2 cellular contexts compared by ENCODE assay signal in genomic region chr20:63934271-63935068, GRCh38.
TF ChIP-seq lines count a peak whose summit lies in the region.

No MANE protein-coding gene starts in this region.

TF ChIP-seq in HEK293T, 16 proteins besides CTCF, POLR2A, EP300 and RAD21:
- no peak for TF ChIP-seq HDGF (IDR thresholded peaks at IDR 0.05; ENCODE audit: borderline replicate concordance)
- TF ChIP-seq LEF1 (IDR thresholded peaks at IDR 0.05; ENCODE audit: borderline replicate concordance): no peak
- no peak for TF ChIP-seq ZNF384 (IDR thresholded peaks at IDR 0.05)
- no peak for TF ChIP-seq FOXM1 (IDR thresholded peaks at IDR 0.05; ENCODE audit: borderline replicate concordance)
- TF ChIP-seq TARDBP (IDR thresholded peaks at IDR 0.05): no peak
- no peak for TF ChIP-seq SP1 (IDR thresholded peaks at IDR 0.05)
- TF ChIP-seq NFRKB (IDR thresholded peaks at IDR 0.05): no peak

TF ChIP-seq in HepG2, 621 proteins besides CTCF, POLR2A, EP300 and RAD21 (continues in another document):
- no peak for TF ChIP-seq DR1 (CRISPR knock-in tag; IDR thresholded peaks at IDR 0.05)
- no peak for TF ChIP-seq ZNF253 (CRISPR knock-in tag; IDR thresholded peaks at IDR 0.05; ENCODE audit: borderline replicate concordance)
- no peak for TF ChIP-seq ZFP36L2 (CRISPR knock-in tag; IDR thresholded peaks at IDR 0.05)
- TF ChIP-seq ZFP62 (CRISPR knock-in tag; IDR thresholded peaks at IDR 0.05): no peak
- no peak for TF ChIP-seq YEATS4 (CRISPR knock-in tag; IDR thresholded peaks at IDR 0.05; ENCODE audit: borderline replicate concordance)
- no peak for TF ChIP-seq BRD4 (CRISPR knock-in tag; IDR thresholded peaks at IDR 0.05)
- TF ChIP-seq NCOA1 (CRISPR knock-in tag; IDR thresholded peaks at IDR 0.05): no peak
- no peak for TF ChIP-seq ATF7-NPFF (CRISPR knock-in tag; IDR thresholded peaks at IDR 0.05; ENCODE audit: low read depth)
- TF ChIP-seq SNAPC2 (CRISPR knock-in tag; IDR thresholded peaks at IDR 0.05): no peak
- TF ChIP-seq CENPBD1 (CRISPR knock-in tag; IDR thresholded peaks at IDR 0.05; ENCODE audit: borderline replicate concordance, low read depth): no peak
- TF ChIP-seq SRSF1 (optimal IDR thresholded peaks at IDR 0.05; ENCODE audit: low read depth, low read length): peak; percentile 68
- no peak for TF ChIP-seq KAT8 (CRISPR knock-in tag; IDR thresholded peaks at IDR 0.05)
- TF ChIP-seq ZMYM2 (CRISPR knock-in tag; IDR thresholded peaks at IDR 0.05): no peak
- TF ChIP-seq HNRNPLL (IDR thresholded peaks at IDR 0.05; ENCODE audit: low read depth, low read length, poor library complexity, severe bottlenecking): peak; percentile 30
- TF ChIP-seq PAXIP1 (CRISPR knock-in tag; conservative IDR thresholded peaks at IDR 0.05): no peak
- TF ChIP-seq STAG1 (CRISPR knock-in tag; IDR thresholded peaks at IDR 0.05): no peak; the same call in 1 of the 2 replicates
- TF ChIP-seq ZBTB38 (CRISPR knock-in tag; IDR thresholded peaks at IDR 0.05): peak; percentile 13; the same call in 1 of the 2 replicates
- no peak for TF ChIP-seq SOX5 (CRISPR knock-in tag; IDR thresholded peaks at IDR 0.05; ENCODE audit: borderline replicate concordance)
- TF ChIP-seq ZNF687 (CRISPR knock-in tag; IDR thresholded peaks at IDR 0.05): 0 out of 2 replicates have a peak, but pooled peaks have one; percentile 18
- no peak for TF ChIP-seq TIGD3 (CRISPR knock-in tag; IDR thresholded peaks at IDR 0.05; ENCODE audit: borderline replicate concordance)
- TF ChIP-seq ZNF121 (CRISPR knock-in tag; IDR thresholded peaks at IDR 0.05): peak; percentile 39; the same call in 1 of the 2 replicates
- TF ChIP-seq ZNF17 (CRISPR knock-in tag; IDR thresholded peaks at IDR 0.05): no peak
- 0 out of 2 replicates have a peak, but pooled peaks have one; percentile 35 for TF ChIP-seq ZBTB7B (CRISPR knock-in tag; IDR thresholded peaks at IDR 0.05)
- peak; percentile 16; the same call in 1 of the 2 replicates for TF ChIP-seq HOXA3 (CRISPR knock-in tag; IDR thresholded peaks at IDR 0.05)
- TF ChIP-seq ZBTB33 (CRISPR knock-in tag; IDR thresholded peaks at IDR 0.05): 0 out of 2 replicates have a peak, but pooled peaks have one; percentile 15
- no peak for TF ChIP-seq SP1 (IDR thresholded peaks at IDR 0.05)
- no peak for TF ChIP-seq SP1 (CRISPR knock-in tag; IDR thresholded peaks at IDR 0.05)
- no peak for TF ChIP-seq AGO1 (IDR thresholded peaks at IDR 0.05; ENCODE audit: low read depth, low read length, poor library complexity, severe bottlenecking)
- no peak for TF ChIP-seq ZNF460 (CRISPR knock-in tag; IDR thresholded peaks at IDR 0.05; ENCODE audit: borderline replicate concordance)
- TF ChIP-seq AGO2 (optimal IDR thresholded peaks at IDR 0.05; ENCODE audit: low read depth, low read length): peak; percentile 79
- TF ChIP-seq, protein P1, sequence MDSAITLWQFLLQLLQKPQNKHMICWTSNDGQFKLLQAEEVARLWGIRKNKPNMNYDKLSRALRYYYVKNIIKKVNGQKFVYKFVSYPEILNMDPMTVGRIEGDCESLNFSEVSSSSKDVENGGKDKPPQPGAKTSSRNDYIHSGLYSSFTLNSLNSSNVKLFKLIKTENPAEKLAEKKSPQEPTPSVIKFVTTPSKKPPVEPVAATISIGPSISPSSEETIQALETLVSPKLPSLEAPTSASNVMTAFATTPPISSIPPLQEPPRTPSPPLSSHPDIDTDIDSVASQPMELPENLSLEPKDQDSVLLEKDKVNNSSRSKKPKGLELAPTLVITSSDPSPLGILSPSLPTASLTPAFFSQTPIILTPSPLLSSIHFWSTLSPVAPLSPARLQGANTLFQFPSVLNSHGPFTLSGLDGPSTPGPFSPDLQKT (CRISPR knock-in tag; IDR thresholded peaks at IDR 0.05; ENCODE audit: borderline replicate concordance): no peak
- TF ChIP-seq ZNF282 (IDR thresholded peaks at IDR 0.05; ENCODE audit: partially characterized antibody): no peak
- no peak for TF ChIP-seq ZNF230 (CRISPR knock-in tag; IDR thresholded peaks at IDR 0.05)
- no peak for TF ChIP-seq ZNF674 (CRISPR knock-in tag; IDR thresholded peaks at IDR 0.05; ENCODE audit: low read depth)
- no peak for TF ChIP-seq NCOR1 (IDR thresholded peaks at IDR 0.05; ENCODE audit: borderline replicate concordance, low read length)
- TF ChIP-seq ZNF891 (CRISPR knock-in tag; IDR thresholded peaks at IDR 0.05): peak; percentile 19; the same call in 1 of the 2 replicates
- no peak for TF ChIP-seq ZBED4 (CRISPR knock-in tag; IDR thresholded peaks at IDR 0.05; ENCODE audit: borderline replicate concordance)
- TF ChIP-seq HNRNPH1 (optimal IDR thresholded peaks at IDR 0.05; ENCODE audit: low read depth, low read length): no peak
- 0 out of 2 replicates have a peak, but pooled peaks have one; percentile 24 for TF ChIP-seq ZFP91 (CRISPR knock-in tag; IDR thresholded peaks at IDR 0.05; ENCODE audit: borderline replicate concordance)
- no peak for TF ChIP-seq YEATS2 (CRISPR knock-in tag; IDR thresholded peaks at IDR 0.05; ENCODE audit: borderline replicate concordance)
- TF ChIP-seq ZNF264 (CRISPR knock-in tag; IDR thresholded peaks at IDR 0.05): no peak
- TF ChIP-seq SMC3 (IDR thresholded peaks at IDR 0.05; ENCODE audit: low read length): peak; percentile 37; the same call in 1 of the 2 replicates
- TF ChIP-seq U2AF2 (IDR thresholded peaks at IDR 0.05; ENCODE audit: low read depth, low read length): no peak
- no peak for TF ChIP-seq ZNF788 (CRISPR knock-in tag; IDR thresholded peaks at IDR 0.05; ENCODE audit: borderline replicate concordance)
